Comparison of ENCODE assay signal across 17 cellular contexts in genomic region chr2:150482667-150483260, GRCh38. TPM values are rescaled to one million over a fixed set of nuclear protein-coding genes. Genes with fewer than 3 reads are reported as not detected.
DNase-seq lines count a peak whose midpoint lies in the region; ATAC-seq, FAIRE-seq and TF ChIP-seq lines count a peak whose summit lies in the region.
"Had no signal": no experiment of that assay in that cellular context is flagged by ENCODE, and none has a peak within 500 bp of the region (broad histone marks: within the 10 kb centered on the region; RNA-seq: fewer than 3 reads in every experiment).

No MANE protein-coding gene starts in this region.

- H3K27me3 Mint-ChIP-seq in type B pancreatic cell = peaks cover 4% of the 10 kb centered on the region

- H3K36me3 ChIP-seq in bronchial epithelial cell (ENCODE audit: control insufficient read depth, insufficient read depth, low read length) (peaks cover 21% of the 10 kb centered on the region), mucosa of rectum (ENCODE audit: control insufficient read depth in 2 of 2, insufficient read depth in 2 of 2, low read length in 2 of 2) (peaks cover 0 to 11% of the 10 kb centered on the region in 2 donors)
- H3K36me3 ChIP-seq: ovary had no signal

- no peak for FAIRE-seq in bronchial epithelial cell (lab: Jason Lieb, UNC)

- peak overlapping the region; percentile 96 for H3K27ac Mint-ChIP-seq in type B pancreatic cell

- peak overlapping the region; percentile 26 to 36 for H3K27ac ChIP-seq in mucosa of rectum (ENCODE audit: low read depth in 2 of 2, low read length in 2 of 2)
- H3K27ac ChIP-seq: 22Rv1, ovary had no signal

- no peak overlapping the region for H3K4me3 ChIP-seq in bronchial epithelial cell (ENCODE audit: low read depth, low read length)
- peak overlapping the region; percentile 41 to 95 for H3K4me3 ChIP-seq in mucosa of rectum (ENCODE audit: low read length in 2 of 2)
- H3K4me3 ChIP-seq: ovary had no signal

- peak overlapping the region; percentile 100 for H3K4me3 Mint-ChIP-seq in type B pancreatic cell

- no peaks in the 10 kb centered on the region for H3K27me3 ChIP-seq in bronchial epithelial cell (ENCODE audit: control insufficient read depth, insufficient read depth, low read length)
- no peaks in the 10 kb centered on the region for H3K27me3 ChIP-seq in mucosa of rectum (ENCODE audit: control insufficient read depth in 2 of 2, insufficient read depth in 2 of 2, low read length in 2 of 2)
- H3K27me3 ChIP-seq: ovary had no signal

- no peak for TF ChIP-seq CTCF in bronchial epithelial cell (IDR thresholded peaks at IDR 0.05; ENCODE audit: insufficient read depth, low read length, severe bottlenecking)
- TF ChIP-seq CTCF in type B pancreatic cell (conservative IDR thresholded peaks at IDR 0.05) = no peak

- ATAC-seq in GM19455 (IDR thresholded peaks at IDR 0.05; ENCODE audit: unreplicated experiment) = no peak

- peaks cover 64% of the 10 kb centered on the region for H3K4me1 Mint-ChIP-seq in type B pancreatic cell (ENCODE audit: unreplicated experiment)

- DNase-seq in NCI-H748 (lab: John Stamatoyannopoulos, UW; ENCODE audit: unreplicated experiment) = peak; percentile 52
- DNase-seq in NCI-H748 treated with DMSO at 0.1 percent for 48 hours (lab: John Stamatoyannopoulos, UW) = no peak
- peak; percentile 63 for DNase-seq in bronchial epithelial cell (ENCODE audit: low read depth)
- DNase-seq in type B pancreatic cell (ENCODE audit: extremely low spot score, unreplicated experiment) = no peak
- DNase-seq in inferior parietal cortex (ENCODE audit: extremely low spot score) = no peak
- DNase-seq in ecto neural progenitor cell (ENCODE audit: low spot score) = no peak
- DNase-seq: activated CD4-positive, alpha-beta T cell treated with anti-CD3 and anti-CD28 coated beads, Interleukin-2, amount 50 U/mL, for 1 hour; activated effector memory CD4-positive, alpha-beta T cell treated with anti-CD3 and anti-CD28 coated beads, Interleukin-2, amount 50 U/mL, for 16 hours; cerebellar nuclear complex; DMS 273 treated with DMSO at 0.1 percent for 48 hours; NCI-H1930; ovary; stimulated activated naive CD4-positive, alpha-beta T cell treated with Interleukin-2 at 50 U/mL for 16 hours had no signal

- H3K36me3 Mint-ChIP-seq in type B pancreatic cell = peaks cover 71% of the 10 kb centered on the region

- H3K9me3 ChIP-seq in mucosa of rectum (ENCODE audit: control insufficient read depth in 2 of 2, low read length in 2 of 2) = no peaks in the 10 kb centered on the region
- H3K9me3 ChIP-seq: ovary had no signal

- no peak overlapping the region for H3K9ac ChIP-seq in mucosa of rectum (ENCODE audit: low read depth in 1 of 2, low read length in 2 of 2)

- H3K4me1 ChIP-seq in mucosa of rectum (ENCODE audit: control insufficient read depth in 2 of 2, insufficient read depth in 2 of 2, low read length in 2 of 2) = peaks cover 22 to 63% of the 10 kb centered on the region in 2 donors

- no peaks in the 10 kb centered on the region for H3K9me3 Mint-ChIP-seq in type B pancreatic cell

RNA-seq across cellular contexts. Expression of gene RND3, which starts 4.7 kb away (rescaled TPM):
- total RNA-seq in bronchial epithelial cell = 217 and 260 TPM in 2 replicates
- 161 and 169 TPM in 2 replicates for total RNA-seq in type B pancreatic cell (ENCODE audit: low replicate concordance)
- total RNA-seq: T-helper 1 cell treated with Interleukin-12 subunit alpha and Interleukin-12 subunit beta and Interleukin-4 antibody, amounts not matched to agents 30 ng/mL and 1 ng/mL, for 36 hours had no signal

Comparison
In these comparisons a context has a peak if more than half of its experiments do, and no peak if none do; other contexts are left out.
1. DNase-seq: peak in NCI-H748 (single experiment) and bronchial epithelial cell (single experiment); none in NCI-H748 treated with DMSO at 0.1 percent for 48 hours (single experiment), type B pancreatic cell (single experiment), inferior parietal cortex (single experiment) and ecto neural progenitor cell (single experiment).